In the genomic region with DNA sequence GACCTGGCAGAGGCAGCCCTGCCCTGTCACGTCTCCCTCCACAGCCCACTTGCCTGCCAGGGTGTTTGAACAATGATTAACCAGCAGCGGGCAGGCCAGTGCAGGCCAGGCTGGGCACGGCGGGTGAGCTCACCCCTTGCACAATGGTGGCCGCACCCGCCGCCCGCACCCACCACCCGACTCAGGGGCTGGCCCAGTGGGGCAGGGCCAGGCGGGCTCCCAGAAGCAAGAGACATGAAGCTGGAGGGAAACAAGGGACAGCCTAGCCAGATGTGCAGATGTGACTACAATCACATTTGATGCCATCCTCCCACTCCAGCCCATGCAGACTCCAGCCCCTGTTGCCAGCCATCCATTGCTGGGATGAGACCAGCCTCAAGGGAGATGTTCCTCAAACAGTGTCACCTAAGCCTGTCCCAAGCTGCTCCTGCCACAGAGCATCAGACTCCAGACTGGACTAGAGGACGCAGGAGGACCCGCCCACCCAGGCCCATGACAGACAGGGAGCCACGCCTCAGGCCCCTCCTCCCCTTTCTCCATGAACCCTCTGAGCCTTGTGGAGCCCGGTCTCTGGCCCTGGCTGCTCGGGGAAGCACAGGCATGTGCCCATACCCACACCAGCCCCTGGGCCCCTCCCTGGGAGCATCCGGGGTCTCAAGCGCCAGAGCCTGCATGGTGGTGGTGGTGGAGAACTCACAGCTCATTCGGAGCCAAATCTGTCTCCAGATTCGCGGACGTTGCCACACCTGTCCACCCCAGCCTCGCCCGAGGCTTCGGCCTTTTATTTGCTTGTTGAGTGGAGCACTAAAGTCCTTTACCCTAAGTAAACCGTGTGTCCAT, we compare ENCODE assay signal across 13 cellular contexts. TPM values are rescaled to one million over a fixed set of nuclear protein-coding genes. Genes with fewer than 3 reads are reported as not detected.
DNase-seq lines count a peak whose midpoint lies in the region; ATAC-seq and TF ChIP-seq lines count a peak whose summit lies in the region.
"Had no signal": no experiment of that assay in that cellular context is flagged by ENCODE, and none has a peak within 500 bp of the region (broad histone marks: within the 10 kb centered on the region; RNA-seq: fewer than 3 reads in every experiment).

No MANE protein-coding gene starts in this region.

- POLR2A ChIA-PET in IMR-90 (lab: Charles Lee; ENCODE audit: unreplicated experiment) = no interaction called here

- intact Hi-C loops in IMR-90 (cut with micrococcal nuclease) (no loop called here), mucosa of descending colon (cut with DNase I, micrococcal nuclease) (no loop called here)

- no peak overlapping the region for H2AK9ac ChIP-seq in IMR-90 (replicated peaks; ENCODE audit: low read depth, low read length, poor library complexity)

- no peak overlapping the region for H3K9ac ChIP-seq in IMR-90 (ENCODE audit: low read depth, low read length)
- H3K9ac ChIP-seq: KMS-11 had no signal

- no TSS peak for BruUV-seq in IMR-90 (replicated peaks; lab: Mats Ljungman, UMichigan)

- H4K20me1 ChIP-seq in IMR-90 (ENCODE audit: insufficient read depth, low read length) = no peaks in the 10 kb centered on the region

- H4K8ac ChIP-seq in IMR-90 (ENCODE audit: low read depth in 2 of 2, low read length in 2 of 2) = no peak overlapping the region

- in situ Hi-C loops in IMR-90 (cut with MboI; ENCODE audit: low sequenced_read_pairs) = no loop called here

- CTCF ChIA-PET in IMR-90 (lab: Yijun Ruan, JAX) = no interaction called here

- dilution Hi-C loops in IMR-90 (cut with HindIII; ENCODE audit: low sequenced_read_pairs, unreplicated experiment) = no loop called here

- no peaks in the 10 kb centered on the region for H3K9me3 ChIP-seq in IMR-90 (ENCODE audit: control insufficient read depth, insufficient read depth, low read length)
- no peaks in the 10 kb centered on the region for H3K9me3 ChIP-seq in mucosa of descending colon

- H3K14ac ChIP-seq in IMR-90 (replicated peaks; ENCODE audit: low read depth, low read length) = no peak overlapping the region

- no peak overlapping the region for H3K23ac ChIP-seq in IMR-90 (ENCODE audit: low read depth, low read length)

- H2AK5ac ChIP-seq in IMR-90 (ENCODE audit: low read depth, low read length) = 0 out of 2 replicates have a peak overlapping the region, but pooled peaks have one; percentile 15

- no peak for TF ChIP-seq POLR2A in IMR-90 (IDR thresholded peaks at IDR 0.05; ENCODE audit: low read depth, low read length)

- H2AFZ ChIP-seq in IMR-90 (replicated peaks; ENCODE audit: low read length, poor library complexity) = peak overlapping the region; percentile 29

- H3K27me3 ChIP-seq in IMR-90 (ENCODE audit: control insufficient read depth, insufficient read depth, low read length) = no peaks in the 10 kb centered on the region

- no peak overlapping the region for H2BK15ac ChIP-seq in IMR-90 (ENCODE audit: low read depth, low read length)

- no peak overlapping the region for H4K91ac ChIP-seq in IMR-90 (ENCODE audit: insufficient read depth, low read depth, low read length)

- TF ChIP-seq RAD21 in IMR-90 (IDR thresholded peaks at IDR 0.05; ENCODE audit: low read length) = no peak

- H3K18ac ChIP-seq in IMR-90 (ENCODE audit: low read depth, low read length) = no peak overlapping the region

- H3K27ac ChIP-seq in IMR-90 (ENCODE audit: insufficient read depth, low read length) = no peak overlapping the region
- H3K27ac ChIP-seq: C4-2B, KMS-11 had no signal

- no peak for ATAC-seq in IMR-90 (ENCODE audit: low read depth)
- peak; percentile 93 for ATAC-seq in mucosa of descending colon

- DNase-seq in COLO668 (lab: John Stamatoyannopoulos, UW; ENCODE audit: unreplicated experiment) (peak; percentile 91), IMR-90 (no peak), ecto neural progenitor cell (ENCODE audit: low spot score) (peak; percentile 76), mucosa of descending colon (peak; percentile 89 to 93 (median 92)), GF-D8 (lab: John Stamatoyannopoulos, UW) (no peak), NCI-H1105 treated with DMSO at 0.1 percent for 48 hours (lab: John Stamatoyannopoulos, UW) (no peak), NCI-H1436 (lab: John Stamatoyannopoulos, UW) (no peak), NCI-H2029 (lab: John Stamatoyannopoulos, UW) (no peak)
- DNase-seq: naive B cell, NCI-H524 treated with DMSO at 0.1 percent for 48 hours, substantia nigra had no signal

- H2BK5ac ChIP-seq in IMR-90 (ENCODE audit: low read depth, low read length, poor library complexity, severe bottlenecking) = no peak overlapping the region

- WGBS in IMR-90 (ENCODE audit: extremely low coverage in 2 of 2, insufficient read length in 1 of 2), 2 experiments = 73% methylated on average over 4 of the region's 25 CpGs; no CpG with 5 or more reads in 1 of the 2 experiments

- peaks cover 11% of the 10 kb centered on the region for H3K4me1 ChIP-seq in IMR-90 (ENCODE audit: control insufficient read depth, insufficient read depth, low read length)
- H3K4me1 ChIP-seq in mucosa of descending colon (ENCODE audit: low read depth) = peaks cover 31% of the 10 kb centered on the region

- no peak overlapping the region for H2BK20ac ChIP-seq in IMR-90 (ENCODE audit: low read depth, low read length)

- H3K9me1 ChIP-seq in IMR-90 (ENCODE audit: insufficient read depth, low read length) = peaks cover 22% of the 10 kb centered on the region

- no peaks in the 10 kb centered on the region for H3K36me3 ChIP-seq in IMR-90 (ENCODE audit: control insufficient read depth, insufficient read depth, low read length)
- H3K36me3 ChIP-seq in mucosa of descending colon (ENCODE audit: low read depth) = no peaks in the 10 kb centered on the region

- no peak overlapping the region for H3K4me2 ChIP-seq in IMR-90 (ENCODE audit: low read depth, low read length)
- H3K4me2 ChIP-seq: KMS-11 had no signal

- H3K79me1 ChIP-seq in IMR-90 (ENCODE audit: low read depth in 1 of 2, low read length in 2 of 2) = no peaks in the 10 kb centered on the region

- H3K4me3 ChIP-seq in IMR-90 (ENCODE audit: insufficient read depth, low read depth, low read length) (no peak overlapping the region), mucosa of descending colon (no peak overlapping the region)

- no peak overlapping the region for H4K5ac ChIP-seq in IMR-90 (ENCODE audit: low read depth, low read length)

- H3K4ac ChIP-seq in IMR-90 (ENCODE audit: low read depth, low read length) = no peak overlapping the region

- TF ChIP-seq CTCF in IMR-90 (conservative IDR thresholded peaks at IDR 0.05; ENCODE audit: low read depth, low read length) (no peak), mucosa of descending colon (IDR thresholded peaks at IDR 0.05) (no peak)

- H2BK120ac ChIP-seq in IMR-90 (ENCODE audit: low read depth, low read length) = no peak overlapping the region

- H3K56ac ChIP-seq in IMR-90 (ENCODE audit: extremely low read depth, insufficient read depth, low read length) = no peak overlapping the region

TF ChIP-seq in IMR-90, 13 proteins besides CTCF, POLR2A, EP300 and RAD21:
- TF ChIP-seq, protein P1, sequence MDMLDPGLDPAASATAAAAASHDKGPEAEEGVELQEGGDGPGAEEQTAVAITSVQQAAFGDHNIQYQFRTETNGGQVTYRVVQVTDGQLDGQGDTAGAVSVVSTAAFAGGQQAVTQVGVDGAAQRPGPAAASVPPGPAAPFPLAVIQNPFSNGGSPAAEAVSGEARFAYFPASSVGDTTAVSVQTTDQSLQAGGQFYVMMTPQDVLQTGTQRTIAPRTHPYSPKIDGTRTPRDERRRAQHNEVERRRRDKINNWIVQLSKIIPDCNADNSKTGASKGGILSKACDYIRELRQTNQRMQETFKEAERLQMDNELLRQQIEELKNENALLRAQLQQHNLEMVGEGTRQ (IDR thresholded peaks at IDR 0.05; ENCODE audit: low read depth, low read length) = no peak
- TF ChIP-seq BHLHE40 (IDR thresholded peaks at IDR 0.05; ENCODE audit: low read depth, low read length) = no peak
- no peak for TF ChIP-seq RCOR1 (IDR thresholded peaks at IDR 0.05; ENCODE audit: insufficient replicate concordance, low read length)
- TF ChIP-seq CEBPB (IDR thresholded peaks at IDR 0.05; ENCODE audit: low read depth, low read length) = no peak
- TF ChIP-seq CHD1 (IDR thresholded peaks at IDR 0.05; ENCODE audit: low read depth, low read length) = no peak
- no peak for TF ChIP-seq MAFK (IDR thresholded peaks at IDR 0.05; ENCODE audit: low read depth, low read length)
- TF ChIP-seq NFE2L2 (IDR thresholded peaks at IDR 0.05; ENCODE audit: low read depth, low read length) = no peak
- no peak for TF ChIP-seq MXI1 (IDR thresholded peaks at IDR 0.05; ENCODE audit: borderline replicate concordance, low read depth, low read length)
- no peak for TF ChIP-seq SMC3 (IDR thresholded peaks at IDR 0.05; ENCODE audit: low read depth, low read length)
- TF ChIP-seq FOS (IDR thresholded peaks at IDR 0.05; ENCODE audit: low read depth, low read length) = no peak
- no peak for TF ChIP-seq MAZ (IDR thresholded peaks at IDR 0.05; ENCODE audit: borderline replicate concordance, low read depth, low read length)
- TF ChIP-seq RFX5 (IDR thresholded peaks at IDR 0.05; ENCODE audit: low read depth, low read length) = no peak
- TF ChIP-seq, protein P2, sequence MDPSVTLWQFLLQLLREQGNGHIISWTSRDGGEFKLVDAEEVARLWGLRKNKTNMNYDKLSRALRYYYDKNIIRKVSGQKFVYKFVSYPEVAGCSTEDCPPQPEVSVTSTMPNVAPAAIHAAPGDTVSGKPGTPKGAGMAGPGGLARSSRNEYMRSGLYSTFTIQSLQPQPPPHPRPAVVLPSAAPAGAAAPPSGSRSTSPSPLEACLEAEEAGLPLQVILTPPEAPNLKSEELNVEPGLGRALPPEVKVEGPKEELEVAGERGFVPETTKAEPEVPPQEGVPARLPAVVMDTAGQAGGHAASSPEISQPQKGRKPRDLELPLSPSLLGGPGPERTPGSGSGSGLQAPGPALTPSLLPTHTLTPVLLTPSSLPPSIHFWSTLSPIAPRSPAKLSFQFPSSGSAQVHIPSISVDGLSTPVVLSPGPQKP (IDR thresholded peaks at IDR 0.05; ENCODE audit: borderline replicate concordance, low read depth, low read length) = no peak

RNA-seq across cellular contexts. Expression of a gene that starts 45.0 kb away (rescaled TPM):
- total RNA-seq in IMR-90 (2012; rRNA removed) = 22.0 and 23.6 TPM in 2 replicates
- 28.3 and 38.8 TPM in 2 replicates for polyA plus RNA-seq in IMR-90 (2012; rRNA removed)
- polyA plus RNA-seq in IMR-90 (2012; cell fraction: cytosol; rRNA removed) = 21.6 and 39.0 TPM in 2 replicates
- 9.4 and 21.6 TPM in 2 replicates for polyA plus RNA-seq in IMR-90 (2012; cell fraction: nucleus; rRNA removed; ENCODE audit: low replicate concordance)
- 100 to 1,000 TPM in 2 of 3 donors, 10 to 100 TPM in 1; 65.3 to 170 (median 162) TPM for total RNA-seq in mucosa of descending colon

Comparison
In these comparisons a context has a peak if more than half of its experiments do, and no peak if none do; other contexts are left out.
1. DNase-seq: peak in COLO668 (single experiment), ecto neural progenitor cell (single experiment) and mucosa of descending colon (3 of 3); none in IMR-90 (single experiment), GF-D8 (single experiment), NCI-H1105 treated with DMSO at 0.1 percent for 48 hours (single experiment), NCI-H1436 (single experiment) and NCI-H2029 (single experiment).